15 cellular contexts compared by ENCODE assay signal in genomic region chr14:80653951-80654350, GRCh38.
"Had no signal": no experiment of that assay in that cellular context is flagged by ENCODE, and none has a peak within 500 bp of the region (broad histone marks: within the 10 kb centered on the region; RNA-seq: fewer than 3 reads in every experiment).

No MANE protein-coding gene starts in this region.

- H3K27ac ChIP-seq: epithelial cell of prostate, esophagus muscularis mucosa, gastrocnemius medialis, heart right ventricle, neutrophil had no signal

- H3K27ac Mint-ChIP-seq: dendritic cell treated with granulocyte-macrophage colony-stimulating factor and Interleukin-4, amounts not matched to agents 40 ng/mL and 50 ng/mL, for 4 days; effector memory CD8-positive, alpha-beta T cell; naive thymus-derived CD8-positive, alpha-beta T cell; type B pancreatic cell had no signal

- H3K4me2 ChIP-seq: smooth muscle cell had no signal

- H3K36me3 ChIP-seq: esophagus muscularis mucosa, gastrocnemius medialis, heart right ventricle, neutrophil had no signal

- H3K27me3 ChIP-seq: esophagus muscularis mucosa, gastrocnemius medialis, heart right ventricle, neutrophil had no signal

- DNase-seq: effector memory CD8-positive, alpha-beta T cell; gastrocnemius medialis; heart right ventricle; hypothalamus; kidney glomerular epithelial cell; naive thymus-derived CD8-positive, alpha-beta T cell; right cardiac atrium; stimulated activated CD4-positive, alpha-beta T cell treated with anti-CD3 and anti-CD28 coated beads, Interleukin-2, amount 100 ng/mL, for 48 hours; stimulated activated naive CD4-positive, alpha-beta T cell treated with Interleukin-2 at 50 U/mL for 16 hours had no signal

- H3K4me3 Mint-ChIP-seq: dendritic cell treated with granulocyte-macrophage colony-stimulating factor and Interleukin-4, amounts not matched to agents 40 ng/mL and 50 ng/mL, for 4 days; effector memory CD8-positive, alpha-beta T cell; naive thymus-derived CD8-positive, alpha-beta T cell; type B pancreatic cell had no signal

- H3K27me3 Mint-ChIP-seq: dendritic cell treated with granulocyte-macrophage colony-stimulating factor and Interleukin-4, amounts not matched to agents 40 ng/mL and 50 ng/mL, for 4 days; effector memory CD8-positive, alpha-beta T cell; type B pancreatic cell had no signal

- ATAC-seq: effector memory CD8-positive, alpha-beta T cell; gastrocnemius medialis; heart right ventricle; naive thymus-derived CD8-positive, alpha-beta T cell; right cardiac atrium had no signal

- H3K9me3 ChIP-seq: neutrophil had no signal

- H3K4me1 Mint-ChIP-seq: naive thymus-derived CD8-positive, alpha-beta T cell had no signal

- H3K4me1 ChIP-seq: esophagus muscularis mucosa, gastrocnemius medialis, heart right ventricle had no signal

- H3K4me3 ChIP-seq: esophagus muscularis mucosa, gastrocnemius medialis, heart right ventricle, smooth muscle cell had no signal
